In genomic region chr1:145992958-145993617, GRCh38 we compare ENCODE assay signal across 10 cellular contexts. TPM values are rescaled to one million over a fixed set of nuclear protein-coding genes. Genes with fewer than 3 reads are reported as not detected.
DNase-seq lines count a peak whose midpoint lies in the region; ATAC-seq and TF ChIP-seq lines count a peak whose summit lies in the region.
"Had no signal": no experiment of that assay in that cellular context is flagged by ENCODE, and none has a peak within 500 bp of the region (broad histone marks: within the 10 kb centered on the region; RNA-seq: fewer than 3 reads in every experiment).

No MANE protein-coding gene starts in this region.

- intact Hi-C loops in heart left ventricle (cut with DNase I): no loop called here
- intact Hi-C loops in Right ventricle myocardium superior (cut with DNase I): no loop called here
- intact Hi-C loops in uterus (cut with DNase I; ENCODE audit: low total_unique reads): no loop called here

- H3K9me3 Mint-ChIP-seq in naive B cell: no peaks in the 10 kb centered on the region

- H3K36me3 Mint-ChIP-seq in naive B cell: peaks cover 41 to 44% of the 10 kb centered on the region in 2 donors

- ATAC-seq in heart left ventricle: no peak
- ATAC-seq in Right ventricle myocardium superior (ENCODE audit: poor library complexity): no peak
- ATAC-seq in naive B cell (ENCODE audit: low read depth in 2 of 2): no peak
- no peak for ATAC-seq in HG02798 (IDR thresholded peaks at IDR 0.05; ENCODE audit: poor library complexity, unreplicated experiment)

- DNase-seq in heart left ventricle: no peak
- DNase-seq in Right ventricle myocardium superior: no peak
- no peak for DNase-seq in naive B cell
- no peak for DNase-seq in uterus
- no peak for DNase-seq in DMS79 treated with DMSO at 0.1 percent for 48 hours (lab: John Stamatoyannopoulos, UW)
- DNase-seq in dedifferentiated amniotic fluid mesenchymal stem cell (ENCODE audit: extremely low spot score): no peak

- H3K27me3 ChIP-seq in heart left ventricle (no peaks in the 10 kb centered on the region), uterus (no peaks in the 10 kb centered on the region)
- H3K27me3 ChIP-seq: SJSA1 had no signal

- H3K27me3 Mint-ChIP-seq in naive B cell: no peaks in the 10 kb centered on the region

- H3K36me3 ChIP-seq in heart left ventricle (peaks cover 10 to 40% (median 37%) of the 10 kb centered on the region in 9 donors), uterus (peaks cover 0 to 3% of the 10 kb centered on the region in 2 donors)

- 18 to 39% (median 27%) methylated on average over 5 of the region's 5 CpGs for WGBS in heart left ventricle, 4 donors

- peak overlapping the region; percentile 87 to 100 (median 98) for H3K4me3 Mint-ChIP-seq in naive B cell

- H3K4me1 Mint-ChIP-seq in naive B cell: peaks cover 63 to 75% (median 73%) of the 10 kb centered on the region in 3 donors

- H3K4me1 ChIP-seq in heart left ventricle: peaks cover 0 to 53% (median 25%) of the 10 kb centered on the region in 12 donors
- H3K4me1 ChIP-seq in uterus: no peaks in the 10 kb centered on the region

- H3K4me3 ChIP-seq in heart left ventricle: peak overlapping the region; percentile 59 to 94 (median 82)
- peak overlapping the region; percentile 60 to 85 for H3K4me3 ChIP-seq in uterus
- H3K4me3 ChIP-seq: SJSA1 had no signal

- TF ChIP-seq POLR2A in heart left ventricle (IDR thresholded peaks at IDR 0.05): peak in 1 of 2 donors; percentile 14
- TF ChIP-seq POLR2A in uterus (IDR thresholded peaks at IDR 0.05): no peak

- H3K9me3 ChIP-seq in heart left ventricle: no peaks in the 10 kb centered on the region
- H3K9me3 ChIP-seq in uterus: no peaks in the 10 kb centered on the region
- H3K9me3 ChIP-seq: SJSA1 had no signal

- H3K27ac Mint-ChIP-seq in naive B cell: peak overlapping the region; percentile 21 to 94 (median 73)

- H3K27ac ChIP-seq in heart left ventricle (peak overlapping the region; percentile 94 to 100 (median 97)), cingulate gyrus (ENCODE audit: low read depth, low read length) (peak overlapping the region; percentile 47), uterus (peak overlapping the region; percentile 96 to 100)
- H3K27ac ChIP-seq: SJSA1 had no signal

- TF ChIP-seq CTCF in heart left ventricle (IDR thresholded peaks at IDR 0.05) (no peak), uterus (IDR thresholded peaks at IDR 0.05) (no peak)

RNA-seq across cellular contexts. Expression of gene TXNIP, which starts 3.3 kb away (rescaled TPM):
- total RNA-seq in heart left ventricle (1,000 to 10,000 TPM in 4 of 9 donors, 100 to 1,000 TPM in 5; 489 to 1,925 (median 1,000) TPM), Right ventricle myocardium superior (980 TPM), uterus (1,000 to 10,000 TPM in 3 of 4 donors, 100 to 1,000 TPM in 1; 731 to 1,940 (median 1,478) TPM)
- polyA plus RNA-seq in heart left ventricle (100 to 1,000 TPM; 222 to 597 TPM), naive B cell (ENCODE audit: low read depth in 6 of 6) (1,000 to 10,000 TPM; 2,524 to 6,933 (median 5,735) TPM)

RNA-seq across cellular contexts. Expression of gene HJV, which starts 28.4 kb away (rescaled TPM):
- total RNA-seq in heart left ventricle (100 to 1,000 TPM in 3 of 9 donors, 10 to 100 TPM in 6; 21.8 to 125 (median 79.5) TPM), Right ventricle myocardium superior (88.1 TPM), uterus (not detected)
- polyA plus RNA-seq in heart left ventricle (10 to 100 TPM in 1 of 2 donors, under 1 TPM in 1; 0.62 to 37.7 TPM), naive B cell (ENCODE audit: low read depth in 6 of 6) (not detected)
- total RNA-seq: fibroblast of lung, SJSA1 had no signal
- polyA plus RNA-seq: fibroblast of lung had no signal

RNA-seq across cellular contexts. Expression of gene POLR3GL, which starts 28.6 kb away (rescaled TPM):
- total RNA-seq in heart left ventricle (10 to 100 TPM; 30.2 to 45.7 (median 36.0) TPM), Right ventricle myocardium superior (49.2 TPM), uterus (10 to 100 TPM in 2 of 4 donors, 1 to 10 TPM in 2; 3.3 to 28.1 (median 8.6) TPM)
- polyA plus RNA-seq in heart left ventricle (10 to 100 TPM; 45.8 to 69.4 TPM), naive B cell (ENCODE audit: low read depth in 6 of 6) (100 to 1,000 TPM in 1 of 6 donors, 10 to 100 TPM in 5; 79.5 to 202 (median 91.7) TPM)

RNA-seq across cellular contexts. Expression of gene ANKRD34A, which starts 28.7 kb away (rescaled TPM):
- 1 to 10 TPM; 1.0 to 3.5 (median 1.7) TPM for total RNA-seq in heart left ventricle
- polyA plus RNA-seq in heart left ventricle: 1 to 10 TPM in 1 of 2 donors, under 1 TPM in 1; 0.65 to 1.9 TPM
- 0.59 TPM for total RNA-seq in Right ventricle myocardium superior
- under 1 TPM in 2 of 6 donors, not detected in 4; 0.15 to 0.27 TPM for polyA plus RNA-seq in naive B cell (ENCODE audit: low read depth in 6 of 6)
- total RNA-seq in uterus: 1 to 10 TPM in 1 of 4 donors, under 1 TPM in 3; 0.26 to 5.0 (median 0.61) TPM

RNA-seq across cellular contexts. Expression of gene LIX1L, which starts 35.3 kb away (rescaled TPM):
- total RNA-seq in heart left ventricle (10 to 100 TPM; 21.7 to 31.5 (median 26.4) TPM), Right ventricle myocardium superior (22.9 TPM), uterus (10 to 100 TPM; 12.3 to 69.0 (median 32.2) TPM)
- polyA plus RNA-seq in heart left ventricle (10 to 100 TPM in 1 of 2 donors, 1 to 10 TPM in 1; 7.0 to 13.4 TPM), naive B cell (ENCODE audit: low read depth in 6 of 6) (10 to 100 TPM; 10.6 to 14.2 (median 12.7) TPM)

Comparison
In these comparisons a context has a peak if more than half of its experiments do, and no peak if none do; other contexts are left out.
1. H3K27ac ChIP-seq: peak in every context shown above with its lines; median percentile 98 in uterus; 97 in heart left ventricle; 47 in cingulate gyrus.
2. RNA of gene HJV, which starts 28.4 kb away (total RNA-seq): 88.1 TPM in Right ventricle myocardium superior (single experiment) and 21.8 to 125 TPM in heart left ventricle; not detected in uterus; every median in the first group is over 10 times any median in the second.